6 cellular contexts compared by ENCODE assay signal in the genomic region with DNA sequence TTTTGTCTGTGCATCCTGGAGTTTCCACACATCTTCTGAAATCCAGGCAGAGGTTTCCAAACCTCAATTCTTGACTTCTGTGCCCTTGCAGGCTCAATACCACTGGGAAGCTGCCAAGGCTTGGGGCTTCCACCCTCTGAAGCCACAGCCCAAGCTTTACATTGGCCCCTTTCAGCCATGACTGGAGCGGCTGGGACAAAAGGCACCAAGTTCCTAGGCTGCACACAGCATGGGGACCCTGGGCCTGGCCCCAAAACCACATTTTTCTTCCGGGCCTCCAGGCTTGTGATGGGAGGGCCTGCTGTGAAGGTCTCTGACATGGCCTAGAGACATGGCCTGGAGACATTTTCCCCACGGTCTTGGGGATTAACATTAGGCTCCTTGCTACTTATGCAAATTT.
DNase-seq lines count a peak whose midpoint lies in the region; FAIRE-seq and TF ChIP-seq lines count a peak whose summit lies in the region.
"Not testable (repeated sequence)": the region's sequence is repeated elsewhere in the genome, so short reads cannot be mapped to it uniquely, and the experiment has no call there.

No MANE protein-coding gene starts in this region.

- intact Hi-C loops in kidney (cut with DNase I), result not testable (repeated sequence)

- H3K9me3 Mint-ChIP-seq in chondrocyte (ENCODE audit: low read depth), result not testable (repeated sequence)

- not testable (repeated sequence) for H3K4me3 Mint-ChIP-seq in chondrocyte (ENCODE audit: unreplicated experiment)

- not testable (repeated sequence) for H3K9ac ChIP-seq in kidney (ENCODE audit: low read length in 2 of 2)

- DNase-seq in EH (ENCODE audit: low read depth) (peak; percentile 43), M059J (ENCODE audit: low read depth) (peak; percentile 53), astrocyte of the cerebellum (ENCODE audit: low read depth) (peak; percentile 86), chondrocyte (ENCODE audit: low spot score) (peak; percentile 47), fibroblast of gingiva (ENCODE audit: low read depth) (peak; percentile 2), kidney (peak; percentile 27)

- not testable (repeated sequence) for H3K4me1 ChIP-seq in kidney (ENCODE audit: control insufficient read depth in 1 of 2, insufficient read depth in 1 of 2, low read depth in 1 of 2, low read length in 2 of 2)

- H3K27ac Mint-ChIP-seq in chondrocyte (ENCODE audit: unreplicated experiment), result not testable (repeated sequence)

- FAIRE-seq in kidney (lab: Jason Lieb, UNC), result not testable (repeated sequence)

- not testable (repeated sequence) for H3K36me3 ChIP-seq in kidney (ENCODE audit: control insufficient read depth in 1 of 2, insufficient read depth in 2 of 2, low read length in 2 of 2)

- H3K36me3 Mint-ChIP-seq in chondrocyte (ENCODE audit: low read depth), result not testable (repeated sequence)

- not testable (repeated sequence) for H3K27me3 Mint-ChIP-seq in chondrocyte (ENCODE audit: low read depth)

- peaks cover 27% of the 10 kb centered on the region for H3K4me1 Mint-ChIP-seq in chondrocyte (ENCODE audit: low read depth)

- not testable (repeated sequence) for H3K9me3 ChIP-seq in kidney (ENCODE audit: control insufficient read depth in 1 of 2, low read length in 2 of 2)

- H3K4me3 ChIP-seq in astrocyte of the cerebellum (ENCODE audit: low read depth, low read length); kidney (ENCODE audit: low read length in 2 of 2): not testable (repeated sequence)

- in situ Hi-C loops in astrocyte of the cerebellum (cut with HindIII; ENCODE audit: low sequenced_read_pairs), result not testable (repeated sequence)

- not testable (repeated sequence) for TF ChIP-seq CTCF in astrocyte of the cerebellum (IDR thresholded peaks at IDR 0.05; ENCODE audit: low read depth, low read length, missing control alignments); chondrocyte (IDR thresholded peaks at IDR 0.05); kidney (IDR thresholded peaks at IDR 0.05; ENCODE audit: borderline replicate concordance, extremely low read depth, insufficient read depth)

- not testable (repeated sequence) for H3K27ac ChIP-seq in kidney (ENCODE audit: low read depth in 2 of 2, low read length in 2 of 2)

Comparison
In these comparisons a context has a peak if more than half of its experiments do, and no peak if none do; other contexts are left out.
1. DNase-seq: peak in every context shown above with its lines; median percentile 86 in astrocyte of the cerebellum; 53 in M059J; 47 in chondrocyte; 43 in EH; 27 in kidney; 2 in fibroblast of gingiva.